Comparison of ENCODE assay signal across 24 cellular contexts in genomic region chr6:159590794-159591193, GRCh38.
"Had no signal": no experiment of that assay in that cellular context is flagged by ENCODE, and none has a peak within 500 bp of the region (broad histone marks: within the 10 kb centered on the region; RNA-seq: fewer than 3 reads in every experiment).

No MANE protein-coding gene starts in this region.

- H3K27ac ChIP-seq: HL-60, RWPE1, SJCRH30 had no signal

- ATAC-seq: Panc1, SK-N-SH treated with all-trans-retinoic acid at 6 μM for 48 hours had no signal

- H3K27me3 ChIP-seq: MG63, SJCRH30 had no signal

- H3K4me3 ChIP-seq: MG63, SJCRH30 had no signal

- H3K36me3 ChIP-seq: MG63, SJCRH30 had no signal

- H3K9me3 ChIP-seq: MG63, SJCRH30 had no signal

- DNase-seq: IMR-90, Karpas-422, KG1, MG63, NCI-H1092, NCI-H1105 treated with DMSO at 0.1 percent for 48 hours, NCI-H1417 treated with DMSO at 0.1 percent for 48 hours, NCI-H146, NCI-H187, NCI-H2029, NCI-H2081 treated with DMSO at 0.1 percent for 48 hours, NCI-H2171, NCI-H226, NCI-H446, NCI-H510A, NCI-H524 treated with DMSO at 0.1 percent for 48 hours, NCI-H69, NCI-H774, SHP77 treated with DMSO at 0.1 percent for 48 hours, SJCRH30 had no signal
